8 cellular contexts compared by ENCODE assay signal in the genomic region with DNA sequence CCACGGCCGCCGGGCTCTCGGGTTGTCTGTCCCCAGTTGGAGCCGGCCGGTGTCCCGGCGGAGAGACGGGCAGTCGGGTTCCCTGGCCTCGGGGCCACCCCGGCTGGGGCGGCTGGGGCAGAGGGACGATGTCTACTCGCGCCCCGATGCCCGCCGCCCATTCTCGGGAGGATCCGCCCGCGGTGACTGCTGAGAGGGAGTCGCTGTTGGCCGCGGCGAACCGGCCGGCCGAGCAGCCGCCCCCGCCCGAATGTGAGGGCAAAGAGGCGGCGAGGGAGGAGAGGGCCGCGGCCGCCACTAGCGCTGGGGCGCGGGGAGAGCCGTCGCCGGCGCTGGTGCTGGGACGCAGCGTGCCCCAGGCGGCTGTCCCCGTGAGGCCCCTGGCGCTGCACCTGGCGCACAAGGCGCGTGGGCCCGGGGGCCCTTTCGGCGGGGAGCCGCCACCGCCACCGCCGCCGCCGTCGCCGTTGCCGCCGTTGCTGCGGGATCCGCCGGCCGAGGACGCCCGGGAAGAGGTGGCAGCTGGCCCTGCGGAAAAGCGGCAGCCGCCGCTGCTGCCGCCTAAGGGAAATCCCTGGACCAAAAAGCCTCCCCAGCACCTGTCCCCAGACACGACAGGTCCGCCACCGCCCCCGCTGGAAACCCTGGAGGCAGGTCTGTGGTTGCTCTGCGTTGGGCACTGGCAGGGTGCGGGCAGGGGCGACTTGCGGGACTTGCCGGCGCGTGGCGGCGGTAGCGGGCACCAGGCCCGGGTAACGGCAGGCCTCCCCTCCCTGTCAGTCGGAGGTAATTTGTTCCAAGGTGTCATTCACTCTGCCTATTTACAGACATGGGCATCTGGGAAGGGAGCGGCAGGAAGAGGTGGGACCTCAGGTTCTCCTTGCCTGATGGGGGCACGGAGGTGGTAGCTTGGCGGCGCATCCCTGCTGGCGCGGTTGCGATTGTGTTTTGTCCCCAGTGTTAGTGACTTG. TPM values are rescaled to one million over a fixed set of nuclear protein-coding genes. Genes with fewer than 3 reads are reported as not detected.
DNase-seq lines count a peak whose midpoint lies in the region; ATAC-seq, FAIRE-seq and TF ChIP-seq lines count a peak whose summit lies in the region.

No MANE protein-coding gene starts in this region.

- dilution Hi-C loops in endothelial cell of umbilical vein (cut with MboI; ENCODE audit: extremely low pct_ligation_motif_present, low sequenced_read_pairs): no loop called here

- TSS peak; percentile 17 for BruUV-seq in endothelial cell of umbilical vein (replicated peaks; lab: Mats Ljungman, UMichigan)

- ATAC-seq in GM19372 (IDR thresholded peaks at IDR 0.05; ENCODE audit: low read depth, unreplicated experiment): peak; percentile 38
- ATAC-seq in HG03457 (IDR thresholded peaks at IDR 0.05; ENCODE audit: unreplicated experiment): peak; percentile 28

- H3K4me1 ChIP-seq in endothelial cell of umbilical vein (ENCODE audit: control insufficient read depth, extremely low read depth, insufficient read depth, low read length) (peaks cover 10% of the 10 kb centered on the region), mononuclear cell (ENCODE audit: insufficient read depth, low read length) (peaks cover 19% of the 10 kb centered on the region)

- H3K27ac ChIP-seq in endothelial cell of umbilical vein (ENCODE audit: insufficient read depth, low read depth, low read length): peak overlapping the region; percentile 87

- peak overlapping the region; percentile 82 for H3K9ac ChIP-seq in endothelial cell of umbilical vein (replicated peaks; ENCODE audit: extremely low read depth, insufficient read depth, low read length)

- peak; percentile 70 for DNase-seq in CD1c-positive myeloid dendritic cell (ENCODE audit: extremely low spot score)
- peak; percentile 8 for DNase-seq in NCI-H82 treated with DMSO at 0.1 percent for 48 hours (lab: John Stamatoyannopoulos, UW; ENCODE audit: unreplicated experiment)
- DNase-seq in activated CD8-positive, alpha-beta memory T cell treated with anti-CD3 and anti-CD28 coated beads, Interleukin-2, amount 50 U/mL, for 48 hours: peak; percentile 83
- peak; percentile 64 for DNase-seq in endothelial cell of umbilical vein (ENCODE audit: low read depth, low spot score)
- peak; percentile 11 to 39 for DNase-seq in stimulated activated CD8-positive, alpha-beta memory T cell treated with anti-CD3 and anti-CD28 coated beads, Interleukin-2, amount 100 ng/mL, for 1 hour (ENCODE audit: low read depth in 2 of 2)

- peak overlapping the region; percentile 73 for H2AFZ ChIP-seq in endothelial cell of umbilical vein (ENCODE audit: low read depth, low read length)

- CTCF ChIA-PET in endothelial cell of umbilical vein (lab: Charles Lee): interaction anchor here (0.8 to 1.6 kb wide), 4 partner anchors 19 to 158 kb away, joined by 3 to 5 read pairs (median 4); no protein-coding TSS in a partner anchor

- H3K79me2 ChIP-seq in endothelial cell of umbilical vein (ENCODE audit: control insufficient read depth, insufficient read depth, low read length): peaks cover 49% of the 10 kb centered on the region

- intact Hi-C loops in endothelial cell of umbilical vein (cut with micrococcal nuclease): loop anchor here (1.0 to 5.0 kb wide), 9 partner anchors 93 to 1030 kb away; a partner anchor contains a TSS

- peaks cover 3% of the 10 kb centered on the region for H4K20me1 ChIP-seq in endothelial cell of umbilical vein (replicated peaks; ENCODE audit: control insufficient read depth, extremely low read depth, insufficient read depth, low read length)

- FAIRE-seq in endothelial cell of umbilical vein (lab: Jason Lieb, UNC): peak; percentile 80

- no peaks in the 10 kb centered on the region for H3K9me1 ChIP-seq in endothelial cell of umbilical vein (replicated peaks; ENCODE audit: control insufficient read depth, extremely low read depth, insufficient read depth, low read length)

- H3K4me2 ChIP-seq in endothelial cell of umbilical vein (ENCODE audit: insufficient read depth, low read length): peak overlapping the region; percentile 89

- no peaks in the 10 kb centered on the region for H3K9me3 ChIP-seq in endothelial cell of umbilical vein (replicated peaks; ENCODE audit: control insufficient read depth, insufficient read depth, low read length)
- no peaks in the 10 kb centered on the region for H3K9me3 ChIP-seq in mononuclear cell (ENCODE audit: low read depth, low read length)

- POLR2A ChIA-PET in endothelial cell of umbilical vein (lab: Charles Lee): interaction anchor here (0.8 to 1.4 kb wide), 2 partner anchors 97 to 225 kb away, joined by 3 to 11 read pairs; a partner anchor contains a TSS

- H3K4me3 ChIP-seq in endothelial cell of umbilical vein (replicated peaks in 1 of 3; ENCODE audit: insufficient read depth in 1 of 3, low read depth in 1 of 3, low read length in 3 of 3) (peak overlapping the region; percentile 74 to 86 (median 79)), mononuclear cell (ENCODE audit: low read length) (peak overlapping the region; percentile 63)

- no peaks in the 10 kb centered on the region for H3K36me3 ChIP-seq in endothelial cell of umbilical vein (ENCODE audit: control insufficient read depth in 2 of 2, extremely low read depth in 1 of 2, insufficient read depth in 2 of 2, low read length in 2 of 2)

- H3K27me3 ChIP-seq in endothelial cell of umbilical vein (ENCODE audit: control insufficient read depth in 2 of 2, insufficient read depth in 2 of 2, low read length in 2 of 2) (no peaks in the 10 kb centered on the region), mononuclear cell (ENCODE audit: insufficient read depth, low read length) (no peaks in the 10 kb centered on the region)

- no peak for TF ChIP-seq POLR2A in endothelial cell of umbilical vein (IDR thresholded peaks at IDR 0.05; ENCODE audit: low read depth, low read length)

- peak in 1 of 2 donors; percentile 28 for TF ChIP-seq CTCF in endothelial cell of umbilical vein (IDR thresholded peaks at IDR 0.05; ENCODE audit: extremely low read depth in 1 of 2, insufficient read depth in 1 of 2, low read depth in 1 of 2, low read length in 2 of 2)

TF ChIP-seq in endothelial cell of umbilical vein, 7 proteins besides CTCF, POLR2A, EP300 and RAD21:
- TF ChIP-seq MYC (IDR thresholded peaks at IDR 0.05; ENCODE audit: low read depth, low read length): no peak
- no peak for TF ChIP-seq FOS (IDR thresholded peaks at IDR 0.05; ENCODE audit: borderline replicate concordance, insufficient read depth, low read length)
- no peak for TF ChIP-seq EZH2 (IDR thresholded peaks at IDR 0.05; ENCODE audit: borderline replicate concordance, low read depth, low read length, severe bottlenecking)
- TF ChIP-seq GATA2 (IDR thresholded peaks at IDR 0.05; ENCODE audit: insufficient read depth, insufficient read length, low read depth, low read length): no peak
- TF ChIP-seq POLR2AphosphoS5 (IDR thresholded peaks at IDR 0.05; ENCODE audit: insufficient read depth, low read depth, low read length): no peak
TF ChIP-seq in endothelial cell of umbilical vein: peak in this region for 0.

RNA-seq across cellular contexts. Expression of a gene that starts 0.7 kb away (rescaled TPM):
- 27.7 and 28.8 TPM in 2 replicates for total RNA-seq in endothelial cell of umbilical vein
- 5.3 and 7.3 TPM in 2 replicates for polyA plus RNA-seq in endothelial cell of umbilical vein
- 9.0 and 9.7 TPM in 2 replicates for polyA plus RNA-seq in endothelial cell of umbilical vein (2011; cell fraction: cytosol; rRNA removed)
- 27.5 and 35.6 TPM in 2 replicates for polyA plus RNA-seq in endothelial cell of umbilical vein (2011; cell fraction: nucleus; rRNA removed)
- 14.1 and 15.7 TPM in 2 replicates for polyA plus RNA-seq in endothelial cell of umbilical vein (2012)
- 10.9 and 12.5 TPM in 2 replicates for polyA minus RNA-seq in endothelial cell of umbilical vein
- 5.5 TPM for polyA minus RNA-seq in endothelial cell of umbilical vein (2011; cell fraction: cytosol; rRNA and poly(A)+ RNA removed)
- polyA minus RNA-seq in endothelial cell of umbilical vein (2011; cell fraction: nucleus; rRNA and poly(A)+ RNA removed): 38.2 and 46.9 TPM in 2 replicates
- total RNA-seq in mononuclear cell: 11.5 TPM

Comparison
In these comparisons a context has a peak if more than half of its experiments do, and no peak if none do; other contexts are left out.
1. Peak in every context shown above with its lines: DNase-seq, ATAC-seq, H3K4me3 ChIP-seq and H3K27ac ChIP-seq.
2. DNase-seq: peak in every context shown above with its lines; median percentile 83 in activated CD8-positive, alpha-beta memory T cell treated with anti-CD3 and anti-CD28 coated beads, Interleukin-2, amount 50 U/mL, for 48 hours; 70 in CD1c-positive myeloid dendritic cell; 64 in endothelial cell of umbilical vein; 25 in stimulated activated CD8-positive, alpha-beta memory T cell treated with anti-CD3 and anti-CD28 coated beads, Interleukin-2, amount 100 ng/mL, for 1 hour; 8 in NCI-H82 treated with DMSO at 0.1 percent for 48 hours.